8 cellular contexts compared by ENCODE assay signal in genomic region chr16:66650707-66651473, GRCh38. TPM values are rescaled to one million over a fixed set of nuclear protein-coding genes. Genes with fewer than 3 reads are reported as not detected.
DNase-seq lines count a peak whose midpoint lies in the region; ATAC-seq, FAIRE-seq and TF ChIP-seq lines count a peak whose summit lies in the region.

No MANE protein-coding gene starts in this region.

- peak overlapping the region; percentile 25 for H3K4me2 ChIP-seq in SU-DHL-6 (ENCODE audit: low read depth, low read length, poor library complexity, severe bottlenecking)

- intact Hi-C loops in heart right ventricle (cut with DNase I), result loop anchor here in 1 of 10 donors (5.0 kb wide), 1 partner anchor 46 kb away; the partner anchor contains the start of gene CMTM4
- intact Hi-C loops in posterior vena cava (cut with DNase I), result no loop called here

- no peaks in the 10 kb centered on the region for H3K27me3 Mint-ChIP-seq in activated naive CD8-positive, alpha-beta T cell treated with anti-CD3 and anti-CD28 coated beads, Interleukin-2, amount 50 U/mL, for 24 hours

- no peaks in the 10 kb centered on the region for H3K79me2 ChIP-seq in SU-DHL-6 (ENCODE audit: insufficient read depth, low read length)

- TF ChIP-seq CTCF in SU-DHL-6 (IDR thresholded peaks at IDR 0.05; ENCODE audit: insufficient read depth, low read length, poor library complexity, severe bottlenecking), result peak; percentile 92
- TF ChIP-seq CTCF in heart right ventricle (IDR thresholded peaks at IDR 0.05), result peak; percentile 84 to 95 (median 94)
- peak; percentile 72 to 95 (median 83) for TF ChIP-seq CTCF in upper lobe of left lung (IDR thresholded peaks at IDR 0.05)

- DNase-seq in NCI-H128 (lab: John Stamatoyannopoulos, UW; ENCODE audit: unreplicated experiment), result peak; percentile 59
- peak; percentile 83 for DNase-seq in activated naive CD8-positive, alpha-beta T cell treated with anti-CD3 and anti-CD28 coated beads, Interleukin-2, amount 50 U/mL, for 24 hours
- DNase-seq in heart right ventricle, result peak; percentile 40 to 85
- peak; percentile 83 for DNase-seq in posterior vena cava (ENCODE audit: low spot score)
- DNase-seq in upper lobe of left lung, result peak in 1 of 2 donors; percentile 76

- H3K36me3 ChIP-seq in SU-DHL-6 (ENCODE audit: low read length) (no peaks in the 10 kb centered on the region), heart right ventricle (no peaks in the 10 kb centered on the region), upper lobe of left lung (no peaks in the 10 kb centered on the region)

- peaks cover 0 to 43% (median 4%) of the 10 kb centered on the region in 9 donors for H3K4me1 ChIP-seq in heart right ventricle
- peaks cover 3 to 28% (median 17%) of the 10 kb centered on the region in 4 donors for H3K4me1 ChIP-seq in upper lobe of left lung

- H3K9me3 ChIP-seq in SU-DHL-6 (ENCODE audit: insufficient read depth, low read length) (no peaks in the 10 kb centered on the region), heart right ventricle (no peaks in the 10 kb centered on the region), upper lobe of left lung (no peaks in the 10 kb centered on the region)

- no peaks in the 10 kb centered on the region for H4K20me1 ChIP-seq in SU-DHL-6 (ENCODE audit: low read depth, low read length)

- peak overlapping the region; percentile 60 for H2AFZ ChIP-seq in SU-DHL-6 (ENCODE audit: low read depth, low read length, severe bottlenecking)

- TF ChIP-seq POLR2A in upper lobe of left lung (IDR thresholded peaks at IDR 0.05), result no peak

- H3F3A ChIP-seq in SU-DHL-6 (ENCODE audit: insufficient read depth), result no peaks in the 10 kb centered on the region

- no peak overlapping the region for H3K9ac ChIP-seq in SU-DHL-6 (ENCODE audit: low read length)

- peak; percentile 80 for ATAC-seq in HG02610 (IDR thresholded peaks at IDR 0.05; ENCODE audit: unreplicated experiment)
- ATAC-seq in activated naive CD8-positive, alpha-beta T cell treated with anti-CD3 and anti-CD28 coated beads, Interleukin-2, amount 50 U/mL, for 24 hours, result peak; percentile 94
- peak; percentile 82 to 94 (median 92) for ATAC-seq in heart right ventricle
- ATAC-seq in upper lobe of left lung (ENCODE audit: low FRiP score in 2 of 2), result peak; percentile 90 to 95

- 24 to 26% methylated on average over 18 of the region's 18 CpGs for WGBS in heart right ventricle, 2 donors
- 26% methylated on average over 18 of the region's 18 CpGs for WGBS in upper lobe of left lung, 2 donors

- peak; percentile 85 for FAIRE-seq in G401.6 (lab: Jason Lieb, UNC)

- H3K27ac ChIP-seq in SU-DHL-6 (ENCODE audit: low read depth, low read length), result no peak overlapping the region
- H3K27ac ChIP-seq in heart right ventricle, result no peak overlapping the region
- no peak overlapping the region for H3K27ac ChIP-seq in upper lobe of left lung

- H3K4me3 Mint-ChIP-seq in activated naive CD8-positive, alpha-beta T cell treated with anti-CD3 and anti-CD28 coated beads, Interleukin-2, amount 50 U/mL, for 24 hours, result peak overlapping the region; percentile 55

- H3K36me3 Mint-ChIP-seq in activated naive CD8-positive, alpha-beta T cell treated with anti-CD3 and anti-CD28 coated beads, Interleukin-2, amount 50 U/mL, for 24 hours (ENCODE audit: low read depth), result no peaks in the 10 kb centered on the region

- no peaks in the 10 kb centered on the region for H3K9me3 Mint-ChIP-seq in activated naive CD8-positive, alpha-beta T cell treated with anti-CD3 and anti-CD28 coated beads, Interleukin-2, amount 50 U/mL, for 24 hours

- H3K27me3 ChIP-seq in SU-DHL-6 (ENCODE audit: low read length), result no peaks in the 10 kb centered on the region
- no peaks in the 10 kb centered on the region for H3K27me3 ChIP-seq in heart right ventricle
- no peaks in the 10 kb centered on the region for H3K27me3 ChIP-seq in upper lobe of left lung

- peaks cover 8% of the 10 kb centered on the region for H3K4me1 Mint-ChIP-seq in activated naive CD8-positive, alpha-beta T cell treated with anti-CD3 and anti-CD28 coated beads, Interleukin-2, amount 50 U/mL, for 24 hours

- no peak for TF ChIP-seq EP300 in upper lobe of left lung (IDR thresholded peaks at IDR 0.05)

- H3K4me3 ChIP-seq in SU-DHL-6 (ENCODE audit: insufficient read depth, low read length, poor library complexity, severe bottlenecking) (no peak overlapping the region), heart right ventricle (peak overlapping the region in 4 of 10 donors; percentile 16 to 23 (median 20)), upper lobe of left lung (no peak overlapping the region)

- no peak overlapping the region for H3K27ac Mint-ChIP-seq in activated naive CD8-positive, alpha-beta T cell treated with anti-CD3 and anti-CD28 coated beads, Interleukin-2, amount 50 U/mL, for 24 hours

- no peaks in the 10 kb centered on the region for H3K9me2 ChIP-seq in SU-DHL-6 (replicated peaks; ENCODE audit: insufficient read depth, low read length)

RNA-seq across cellular contexts. Expression of gene CMTM4, which starts 45.7 kb away (rescaled TPM):
- total RNA-seq in heart right ventricle (10 to 100 TPM in 8 of 10 donors, 1 to 10 TPM in 2; 7.3 to 14.6 (median 12.1) TPM), posterior vena cava (10 to 100 TPM; 14.8 to 15.0 TPM), upper lobe of left lung (10 to 100 TPM; 35.6 to 82.1 (median 55.1) TPM)
- polyA plus RNA-seq in heart right ventricle, result 1 to 10 TPM; 4.5 to 4.6 TPM

RNA-seq across cellular contexts. Expression of gene CMTM3, which starts 46.4 kb away (rescaled TPM):
- total RNA-seq in heart right ventricle (10 to 100 TPM in 3 of 10 donors, 1 to 10 TPM in 7; 6.6 to 19.9 (median 7.9) TPM), posterior vena cava (10 to 100 TPM; 25.8 to 29.7 TPM), upper lobe of left lung (10 to 100 TPM in 5 of 6 donors, 1 to 10 TPM in 1; 4.2 to 52.1 (median 23.6) TPM)
- polyA plus RNA-seq in heart right ventricle, result 10 to 100 TPM; 12.0 to 18.0 TPM
